In the genomic region with DNA sequence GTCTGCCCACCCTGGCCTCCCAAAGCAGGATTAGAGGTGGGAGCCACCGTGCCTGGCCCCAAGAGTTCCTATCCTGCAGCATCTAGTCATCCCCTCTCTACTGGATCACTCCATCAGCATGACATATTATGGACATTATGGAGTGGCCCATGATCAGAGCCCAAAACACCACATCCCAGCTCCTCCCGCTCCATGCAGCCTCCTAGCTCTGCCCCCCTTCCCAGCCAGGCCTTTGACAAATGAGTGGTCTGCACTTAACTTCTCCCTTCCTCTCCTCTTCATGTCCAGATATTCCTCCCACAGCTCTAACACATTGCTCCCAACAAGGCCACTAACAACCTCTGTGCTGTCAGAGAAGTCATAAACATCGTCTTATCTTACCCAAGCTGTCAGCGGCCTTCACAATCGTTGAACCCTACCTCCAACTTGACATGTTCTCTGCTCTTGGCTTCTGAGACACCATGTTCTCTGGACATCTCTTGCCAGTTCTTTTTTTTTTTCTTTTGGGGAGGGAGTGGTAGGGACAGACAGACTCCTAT, we compare ENCODE assay signal across 27 cellular contexts.
"Had no signal": no experiment of that assay in that cellular context is flagged by ENCODE, and none has a peak within 500 bp of the region (broad histone marks: within the 10 kb centered on the region; RNA-seq: fewer than 3 reads in every experiment).

No MANE protein-coding gene starts in this region.

- H3K36me3 ChIP-seq: colonic mucosa, gastroesophageal sphincter, neural progenitor cell, prostate gland, right lobe of liver, suprapubic skin had no signal

- ATAC-seq: foreskin keratinocyte; gastroesophageal sphincter; mucosa of descending colon; natural killer cell treated with Interleukin-12 subunit alpha and Interleukin-12 subunit beta and Interleukin-15 and Interleukin-18, amount 100 ng/mL, for 72 hours; right lobe of liver; stimulated activated naive CD8-positive, alpha-beta T cell treated with anti-CD3 and anti-CD28 coated beads, Interleukin-15, amount 100 ng/mL, for 72 hours had no signal

- H3K27ac ChIP-seq: colonic mucosa, epithelial cell of prostate, foreskin keratinocyte, gastroesophageal sphincter, neural progenitor cell, prostate gland, right lobe of liver, suprapubic skin had no signal

- H3K27me3 ChIP-seq: colonic mucosa, esophagus muscularis mucosa, foreskin keratinocyte, gastroesophageal sphincter, neural progenitor cell, right lobe of liver, suprapubic skin had no signal

- H3K4me3 ChIP-seq: colonic mucosa, esophagus muscularis mucosa, gastroesophageal sphincter, mucosa of descending colon, neural progenitor cell, prostate gland, right lobe of liver, smooth muscle cell, suprapubic skin had no signal

- H3K4me1 ChIP-seq: colonic mucosa, foreskin keratinocyte, neural progenitor cell, prostate gland, right lobe of liver, suprapubic skin had no signal

- DNase-seq: colonic mucosa; effector CD8-positive, alpha-beta T cell; endodermal cell; foreskin keratinocyte; hypothalamus; immature natural killer cell; islet precursor cell; kidney glomerular epithelial cell; mesenchymal stem cell; mucosa of descending colon; naive B cell; right lobe of liver; stimulated activated CD4-positive, alpha-beta T cell treated with anti-CD3 and anti-CD28 coated beads, Interleukin-12 subunit alpha, Interleukin-12 subunit beta, amount 100 ng/mL, for 4 hours; stimulated activated CD4-positive, alpha-beta T cell treated with anti-CD3 and anti-CD28 coated beads, Interleukin-1b, Interleukin-23, amount 100 ng/mL, for 48 hours; stimulated activated CD4-positive, alpha-beta T cell treated with anti-CD3 and anti-CD28 coated beads, Interleukin-4, amount 100 ng/mL, for 1 hour; stimulated activated CD8-positive, alpha-beta memory T cell treated with anti-CD3 and anti-CD28 coated beads, Interleukin-4, amount 100 ng/mL, for 48 hours; stimulated activated naive CD4-positive, alpha-beta T cell; stimulated activated naive CD8-positive, alpha-beta T cell treated with anti-CD3 and anti-CD28 coated beads, Interleukin-15, amount 100 ng/mL, for 72 hours; trophoblast cell had no signal

- H3K9me3 ChIP-seq: colonic mucosa, esophagus muscularis mucosa, gastroesophageal sphincter, mucosa of descending colon, prostate gland, right lobe of liver, suprapubic skin had no signal
